8 cellular contexts compared by ENCODE assay signal in the genomic region with DNA sequence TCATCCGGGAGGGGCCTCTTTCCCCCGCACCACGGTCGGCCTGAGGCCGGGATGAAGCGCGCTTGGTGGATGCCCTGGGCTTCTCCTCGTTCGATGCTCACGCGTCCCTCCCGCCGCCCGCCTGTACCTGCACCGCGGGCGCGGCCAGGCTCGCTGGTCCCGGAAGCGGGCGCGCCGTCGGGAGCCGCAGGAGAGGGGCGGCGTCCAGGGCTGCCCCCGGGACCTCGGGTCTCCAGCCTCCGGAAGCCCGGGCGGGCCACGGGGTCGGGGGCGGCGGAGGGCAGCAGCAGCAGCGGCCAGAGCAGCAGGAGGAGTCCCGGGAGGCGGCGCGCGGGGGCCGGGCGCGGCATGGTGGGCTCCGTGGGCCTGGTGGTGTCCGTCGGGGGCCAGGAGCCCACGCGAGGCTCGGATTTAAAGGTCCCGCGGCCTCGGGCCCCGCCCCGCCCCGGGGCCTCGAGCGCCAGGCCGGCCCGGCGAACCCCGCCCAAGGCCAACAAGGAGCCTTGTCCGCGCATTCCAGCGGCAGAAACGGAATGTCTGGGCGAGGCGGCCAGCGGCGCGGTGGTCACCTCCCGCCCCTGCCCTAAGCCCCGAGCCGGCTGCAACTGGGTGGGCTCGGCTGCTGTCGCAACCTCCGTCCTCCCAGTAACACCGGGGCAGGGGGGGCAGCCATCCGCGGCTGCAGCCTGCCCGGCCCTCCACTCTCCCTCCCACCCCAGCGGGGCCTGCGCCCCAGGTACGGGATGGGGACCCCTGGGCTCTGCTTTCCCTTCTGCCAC. TPM values are rescaled to one million over a fixed set of nuclear protein-coding genes. Genes with fewer than 3 reads are reported as not detected.
A peak's percentile ranks its signal among the peaks of the same experiment; 100 is the strongest.
DNase-seq lines count a peak whose midpoint lies in the region; ATAC-seq and TF ChIP-seq lines count a peak whose summit lies in the region.

A gene with protein sequence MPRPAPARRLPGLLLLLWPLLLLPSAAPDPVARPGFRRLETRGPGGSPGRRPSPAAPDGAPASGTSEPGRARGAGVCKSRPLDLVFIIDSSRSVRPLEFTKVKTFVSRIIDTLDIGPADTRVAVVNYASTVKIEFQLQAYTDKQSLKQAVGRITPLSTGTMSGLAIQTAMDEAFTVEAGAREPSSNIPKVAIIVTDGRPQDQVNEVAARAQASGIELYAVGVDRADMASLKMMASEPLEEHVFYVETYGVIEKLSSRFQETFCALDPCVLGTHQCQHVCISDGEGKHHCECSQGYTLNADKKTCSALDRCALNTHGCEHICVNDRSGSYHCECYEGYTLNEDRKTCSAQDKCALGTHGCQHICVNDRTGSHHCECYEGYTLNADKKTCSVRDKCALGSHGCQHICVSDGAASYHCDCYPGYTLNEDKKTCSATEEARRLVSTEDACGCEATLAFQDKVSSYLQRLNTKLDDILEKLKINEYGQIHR (minus strand): TSS at position 387 of the 779 bp plus-strand sequence. CDS start 37 bp downstream, at position 350.

- no peaks in the 10 kb centered on the region for H4K20me1 ChIP-seq in neural cell (ENCODE audit: insufficient read depth)

- peak within 1 kb of the TSS; percentile 63 for H3K4me3 ChIP-seq in neural cell (ENCODE audit: low read length)

- H3K4me2 ChIP-seq in neural cell (ENCODE audit: low read length) = peak within 1 kb of the TSS; percentile 11

- H3K27me3 ChIP-seq in neural cell (ENCODE audit: insufficient read depth, low read depth, low read length) = peaks cover 32% of the 10 kb centered on the region

- H3K27ac ChIP-seq in VCaP = peak within 1 kb of the TSS; percentile 33; the same call in 1 of the 2 replicates
- no peak within 1 kb of the TSS for H3K27ac ChIP-seq in neural cell (ENCODE audit: low read length)

- H3K9me2 ChIP-seq in neural cell (ENCODE audit: insufficient read depth, low read length) = no peaks in the 10 kb centered on the region

- H3F3A ChIP-seq in neural cell (ENCODE audit: insufficient read depth, low read length, poor library complexity, severe bottlenecking) = no peaks in the 10 kb centered on the region

- peak; percentile 26 for DNase-seq in activated T-cell treated with anti-CD3 and anti-CD28 coated beads, Interleukin-2, amount 50 U/mL, for 1 hour
- no peak for DNase-seq in activated T-cell treated with anti-CD3 and anti-CD28 coated beads for 4 hours
- peak; percentile 6 for DNase-seq in fibroblast of peridontal ligament (ENCODE audit: extremely low read depth)
- DNase-seq in activated effector memory CD4-positive, alpha-beta T cell treated with anti-CD3 and anti-CD28 coated beads, Interleukin-2, amount 50 U/mL, for 16 hours = no peak

- H3K9me3 ChIP-seq in neural cell (ENCODE audit: low read length) = no peaks in the 10 kb centered on the region

- no peak within 1 kb of the TSS for H2AFZ ChIP-seq in neural cell (ENCODE audit: low read depth, low read length)

- peak within 1 kb of the TSS; percentile 38 for H3K9ac ChIP-seq in neural cell (ENCODE audit: low read length)

- no peak for TF ChIP-seq RAD21 in neural cell (conservative IDR thresholded peaks at IDR 0.05)

- no peaks in the 10 kb centered on the region for H3K79me2 ChIP-seq in neural cell (replicated peaks; ENCODE audit: insufficient read depth, low read length)

- TF ChIP-seq CTCF in VCaP (conservative IDR thresholded peaks at IDR 0.05) = no peak
- TF ChIP-seq CTCF in neural cell (IDR thresholded peaks at IDR 0.05; ENCODE audit: poor library complexity, severe bottlenecking) = no peak

- no peak for ATAC-seq in GM18861 (IDR thresholded peaks at IDR 0.05; ENCODE audit: unreplicated experiment)
- ATAC-seq in GM18517 (IDR thresholded peaks at IDR 0.05; ENCODE audit: unreplicated experiment) = no peak

- no peak for TF ChIP-seq EP300 in neural cell (conservative IDR thresholded peaks at IDR 0.05; ENCODE audit: poor library complexity, severe bottlenecking)

- no peaks in the 10 kb centered on the region for H3K36me3 ChIP-seq in neural cell (ENCODE audit: insufficient read depth, low read length)

TF ChIP-seq in neural cell, 6 proteins besides CTCF, POLR2A, EP300 and RAD21:
- TF ChIP-seq, protein P1, sequence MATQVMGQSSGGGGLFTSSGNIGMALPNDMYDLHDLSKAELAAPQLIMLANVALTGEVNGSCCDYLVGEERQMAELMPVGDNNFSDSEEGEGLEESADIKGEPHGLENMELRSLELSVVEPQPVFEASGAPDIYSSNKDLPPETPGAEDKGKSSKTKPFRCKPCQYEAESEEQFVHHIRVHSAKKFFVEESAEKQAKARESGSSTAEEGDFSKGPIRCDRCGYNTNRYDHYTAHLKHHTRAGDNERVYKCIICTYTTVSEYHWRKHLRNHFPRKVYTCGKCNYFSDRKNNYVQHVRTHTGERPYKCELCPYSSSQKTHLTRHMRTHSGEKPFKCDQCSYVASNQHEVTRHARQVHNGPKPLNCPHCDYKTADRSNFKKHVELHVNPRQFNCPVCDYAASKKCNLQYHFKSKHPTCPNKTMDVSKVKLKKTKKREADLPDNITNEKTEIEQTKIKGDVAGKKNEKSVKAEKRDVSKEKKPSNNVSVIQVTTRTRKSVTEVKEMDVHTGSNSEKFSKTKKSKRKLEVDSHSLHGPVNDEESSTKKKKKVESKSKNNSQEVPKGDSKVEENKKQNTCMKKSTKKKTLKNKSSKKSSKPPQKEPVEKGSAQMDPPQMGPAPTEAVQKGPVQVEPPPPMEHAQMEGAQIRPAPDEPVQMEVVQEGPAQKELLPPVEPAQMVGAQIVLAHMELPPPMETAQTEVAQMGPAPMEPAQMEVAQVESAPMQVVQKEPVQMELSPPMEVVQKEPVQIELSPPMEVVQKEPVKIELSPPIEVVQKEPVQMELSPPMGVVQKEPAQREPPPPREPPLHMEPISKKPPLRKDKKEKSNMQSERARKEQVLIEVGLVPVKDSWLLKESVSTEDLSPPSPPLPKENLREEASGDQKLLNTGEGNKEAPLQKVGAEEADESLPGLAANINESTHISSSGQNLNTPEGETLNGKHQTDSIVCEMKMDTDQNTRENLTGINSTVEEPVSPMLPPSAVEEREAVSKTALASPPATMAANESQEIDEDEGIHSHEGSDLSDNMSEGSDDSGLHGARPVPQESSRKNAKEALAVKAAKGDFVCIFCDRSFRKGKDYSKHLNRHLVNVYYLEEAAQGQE (IDR thresholded peaks at IDR 0.05; ENCODE audit: borderline replicate concordance) = no peak

RNA-seq across cellular contexts. Expression of the gene that starts here (rescaled TPM):
- polyA plus RNA-seq in neural cell = 0.60 and 0.90 TPM in 2 replicates
- polyA minus RNA-seq in neural cell = 0.24 and 0.35 TPM in 2 replicates

Comparison
In these comparisons a context has a peak if more than half of its experiments do, and no peak if none do; other contexts are left out.
1. DNase-seq: peak in activated T-cell treated with anti-CD3 and anti-CD28 coated beads, Interleukin-2, amount 50 U/mL, for 1 hour (single experiment) and fibroblast of peridontal ligament (single experiment); none in activated T-cell treated with anti-CD3 and anti-CD28 coated beads for 4 hours (single experiment) and activated effector memory CD4-positive, alpha-beta T cell treated with anti-CD3 and anti-CD28 coated beads, Interleukin-2, amount 50 U/mL, for 16 hours (single experiment).